23 cellular contexts compared by ENCODE assay signal in genomic region chr1:119954476-119955422, GRCh38. TPM values are rescaled to one million over a fixed set of nuclear protein-coding genes. Genes with fewer than 3 reads are reported as not detected.
DNase-seq lines count a peak whose midpoint lies in the region; ATAC-seq and TF ChIP-seq lines count a peak whose summit lies in the region.
"Had no signal": no experiment of that assay in that cellular context is flagged by ENCODE, and none has a peak within 500 bp of the region (broad histone marks: within the 10 kb centered on the region; RNA-seq: fewer than 3 reads in every experiment).

No MANE protein-coding gene starts in this region.

- H3K27ac ChIP-seq in foreskin keratinocyte, result no peak overlapping the region
- H3K27ac ChIP-seq: C4-2B, cardiac muscle cell, esophagus squamous epithelium, prostate gland, upper lobe of left lung had no signal

- H3K36me3 Mint-ChIP-seq in activated CD4-positive, alpha-beta memory T cell treated with anti-CD3 and anti-CD28 coated beads, Interleukin-2, amount 10 ng/mL, durations not matched to agents 7 days and 5 days (ENCODE audit: low read depth), result peaks cover 59% of the 10 kb centered on the region
- peaks cover 19% of the 10 kb centered on the region for H3K36me3 Mint-ChIP-seq in activated CD4-positive, alpha-beta memory T cell treated with anti-CD3 and anti-CD28 coated beads for 36 hours
- peaks cover 14 to 28% of the 10 kb centered on the region in 2 donors for H3K36me3 Mint-ChIP-seq in stimulated activated naive B cell treated with anti-CD40 and anti-IgM and Interleukin-4, amounts not matched to agents 10 μg/mL and 1 μg/mL and 100 μg/mL, for 72 hours

- POLR2A ChIA-PET in activated CD4-positive, alpha-beta memory T cell treated with anti-CD3 and anti-CD28 coated beads, Interleukin-2, amount 10 ng/mL, durations not matched to agents 7 days and 5 days (lab: Charles Lee), result interaction anchor here (1.2 kb wide), 1 partner anchor 28 kb away, joined by 3 read pairs; no protein-coding TSS in a partner anchor
- POLR2A ChIA-PET in activated CD4-positive, alpha-beta memory T cell treated with anti-CD3 and anti-CD28 coated beads for 36 hours (lab: Charles Lee), result no interaction called here

- no peaks in the 10 kb centered on the region for H3K27me3 ChIP-seq in foreskin keratinocyte
- H3K27me3 ChIP-seq: cardiac muscle cell, esophagus squamous epithelium, MG63, upper lobe of left lung had no signal

- no peak for TF ChIP-seq CTCF in foreskin keratinocyte (conservative IDR thresholded peaks at IDR 0.05)

- no peaks in the 10 kb centered on the region for H3K4me1 ChIP-seq in foreskin keratinocyte
- H3K4me1 ChIP-seq: esophagus squamous epithelium, prostate gland, upper lobe of left lung had no signal

- peak; percentile 18 for ATAC-seq in foreskin keratinocyte
- ATAC-seq in stimulated activated naive B cell treated with anti-CD40 and anti-IgM and Interleukin-4, amounts not matched to agents 10 μg/mL and 1 μg/mL and 100 μg/mL, for 72 hours (replicated peaks), result peak; percentile 36 to 56
- ATAC-seq: activated CD8-positive, alpha-beta T cell treated with anti-CD3 and anti-CD28 coated beads, Interleukin-2, amount 10 ng/mL, durations not matched to agents 7 days and 5 days; activated naive CD8-positive, alpha-beta T cell treated with anti-CD3 and anti-CD28 coated beads, Interleukin-2, amount 50 U/mL, for 24 hours; stimulated activated memory B cell treated with anti-CD40 and anti-IgM and Interleukin-4, amounts not matched to agents 10 μg/mL and 1 μg/mL and 100 μg/mL, for 72 hours had no signal

- in situ Hi-C loops in SK-MEL-5 (cut with HindIII; ENCODE audit: low pct_unique_long_range_greater_than_20kb, low sequenced_read_pairs), result no loop called here

- H3K4me1 Mint-ChIP-seq in activated CD4-positive, alpha-beta memory T cell treated with anti-CD3 and anti-CD28 coated beads, Interleukin-2, amount 10 ng/mL, durations not matched to agents 7 days and 5 days, result peaks cover 41% of the 10 kb centered on the region
- peaks cover 14% of the 10 kb centered on the region for H3K4me1 Mint-ChIP-seq in activated CD4-positive, alpha-beta memory T cell treated with anti-CD3 and anti-CD28 coated beads for 36 hours (ENCODE audit: low read depth)
- peaks cover 0 to 8% of the 10 kb centered on the region in 2 donors for H3K4me1 Mint-ChIP-seq in stimulated activated naive B cell treated with anti-CD40 and anti-IgM and Interleukin-4, amounts not matched to agents 10 μg/mL and 1 μg/mL and 100 μg/mL, for 72 hours
- H3K4me1 Mint-ChIP-seq: nephron progenitor cell; stimulated activated memory B cell treated with anti-CD40 and anti-IgM and Interleukin-4, amounts not matched to agents 10 μg/mL and 1 μg/mL and 100 μg/mL, for 72 hours had no signal

- H3K4me3 Mint-ChIP-seq in activated CD4-positive, alpha-beta memory T cell treated with anti-CD3 and anti-CD28 coated beads, Interleukin-2, amount 10 ng/mL, durations not matched to agents 7 days and 5 days, result no peak overlapping the region
- no peak overlapping the region for H3K4me3 Mint-ChIP-seq in activated CD4-positive, alpha-beta memory T cell treated with anti-CD3 and anti-CD28 coated beads for 36 hours
- H3K4me3 Mint-ChIP-seq in stimulated activated naive B cell treated with anti-CD40 and anti-IgM and Interleukin-4, amounts not matched to agents 10 μg/mL and 1 μg/mL and 100 μg/mL, for 72 hours, result no peak overlapping the region
- H3K4me3 Mint-ChIP-seq: activated CD8-positive, alpha-beta T cell treated with anti-CD3 and anti-CD28 coated beads, Interleukin-2, amount 10 ng/mL, durations not matched to agents 7 days and 5 days; activated naive CD8-positive, alpha-beta T cell treated with anti-CD3 and anti-CD28 coated beads, Interleukin-2, amount 50 U/mL, for 24 hours; activated T-helper 1 cell treated with anti-CD3 and anti-CD28 coated beads, Interleukin-12 subunit alpha, Interleukin-12 subunit beta, Interleukin-2, Interleukin-4 antibody, amounts not matched to agents 30 ng/mL and 10 ng/mL and 1 ng/mL, durations not matched to agents 14 hours and 24 hours and 36 hours; nephron progenitor cell; stimulated activated memory B cell treated with anti-CD40 and anti-IgM and Interleukin-4, amounts not matched to agents 10 μg/mL and 1 μg/mL and 100 μg/mL, for 72 hours had no signal

- no peak for DNase-seq in activated CD4-positive, alpha-beta memory T cell treated with anti-CD3 and anti-CD28 coated beads, Interleukin-2, amount 10 ng/mL, durations not matched to agents 7 days and 5 days
- no peak for DNase-seq in activated CD4-positive, alpha-beta memory T cell treated with anti-CD3 and anti-CD28 coated beads for 36 hours
- DNase-seq in SK-MEL-5 (ENCODE audit: low read depth, low spot score) (peak; percentile 16), foreskin keratinocyte (no peak), cerebellum (ENCODE audit: low spot score) (no peak), putamen (ENCODE audit: low spot score) (no peak)
- DNase-seq in stimulated activated naive B cell treated with anti-CD40 and anti-IgM and Interleukin-4, amounts not matched to agents 10 μg/mL and 1 μg/mL and 100 μg/mL, for 72 hours, result no peak
- DNase-seq in stimulated activated CD4-positive, alpha-beta T cell treated with anti-CD3 and anti-CD28 coated beads, Interleukin-1b, Interleukin-23, amount 100 ng/mL, for 48 hours, result no peak
- DNase-seq: activated CD8-positive, alpha-beta T cell treated with anti-CD3 and anti-CD28 coated beads, Interleukin-2, amount 10 ng/mL, durations not matched to agents 7 days and 5 days; activated naive CD8-positive, alpha-beta T cell treated with anti-CD3 and anti-CD28 coated beads, Interleukin-2, amount 50 U/mL, for 24 hours; esophagus squamous epithelium; GOT3; head of caudate nucleus; MG63; NCI-H2029 treated with DMSO at 0.1 percent for 48 hours; NCI-H446 treated with DMSO at 0.1 percent for 48 hours; nephron progenitor cell; upper lobe of left lung had no signal

- H3K27me3 Mint-ChIP-seq in activated CD4-positive, alpha-beta memory T cell treated with anti-CD3 and anti-CD28 coated beads, Interleukin-2, amount 10 ng/mL, durations not matched to agents 7 days and 5 days, result no peaks in the 10 kb centered on the region
- H3K27me3 Mint-ChIP-seq in activated CD4-positive, alpha-beta memory T cell treated with anti-CD3 and anti-CD28 coated beads for 36 hours, result no peaks in the 10 kb centered on the region
- H3K27me3 Mint-ChIP-seq in stimulated activated naive B cell treated with anti-CD40 and anti-IgM and Interleukin-4, amounts not matched to agents 10 μg/mL and 1 μg/mL and 100 μg/mL, for 72 hours, result no peaks in the 10 kb centered on the region
- H3K27me3 Mint-ChIP-seq: activated naive CD8-positive, alpha-beta T cell treated with anti-CD3 and anti-CD28 coated beads, Interleukin-2, amount 50 U/mL, for 24 hours; stimulated activated memory B cell treated with anti-CD40 and anti-IgM and Interleukin-4, amounts not matched to agents 10 μg/mL and 1 μg/mL and 100 μg/mL, for 72 hours had no signal

- H3K9me3 Mint-ChIP-seq in activated CD4-positive, alpha-beta memory T cell treated with anti-CD3 and anti-CD28 coated beads, Interleukin-2, amount 10 ng/mL, durations not matched to agents 7 days and 5 days, result no peaks in the 10 kb centered on the region
- H3K9me3 Mint-ChIP-seq in activated CD4-positive, alpha-beta memory T cell treated with anti-CD3 and anti-CD28 coated beads for 36 hours, result no peaks in the 10 kb centered on the region
- no peaks in the 10 kb centered on the region for H3K9me3 Mint-ChIP-seq in stimulated activated naive B cell treated with anti-CD40 and anti-IgM and Interleukin-4, amounts not matched to agents 10 μg/mL and 1 μg/mL and 100 μg/mL, for 72 hours
- H3K9me3 Mint-ChIP-seq: activated naive CD8-positive, alpha-beta T cell treated with anti-CD3 and anti-CD28 coated beads, Interleukin-2, amount 50 U/mL, for 24 hours; activated T-helper 1 cell treated with anti-CD3 and anti-CD28 coated beads, Interleukin-12 subunit alpha, Interleukin-12 subunit beta, Interleukin-2, Interleukin-4 antibody, amounts not matched to agents 30 ng/mL and 10 ng/mL and 1 ng/mL, durations not matched to agents 14 hours and 24 hours and 36 hours; nephron progenitor cell; stimulated activated memory B cell treated with anti-CD40 and anti-IgM and Interleukin-4, amounts not matched to agents 10 μg/mL and 1 μg/mL and 100 μg/mL, for 72 hours had no signal

- CTCF ChIA-PET in activated CD4-positive, alpha-beta memory T cell treated with anti-CD3 and anti-CD28 coated beads, Interleukin-2, amount 10 ng/mL, durations not matched to agents 7 days and 5 days (lab: Charles Lee), result interaction anchor here (1.7 kb wide), 1 partner anchor 13 kb away, joined by 5 read pairs; no protein-coding TSS in a partner anchor
- CTCF ChIA-PET in activated CD4-positive, alpha-beta memory T cell treated with anti-CD3 and anti-CD28 coated beads for 36 hours (lab: Charles Lee), result interaction anchor here (1.7 kb wide), 1 partner anchor 13 kb away, joined by 7 read pairs; no protein-coding TSS in a partner anchor

- H3K27ac Mint-ChIP-seq in activated CD4-positive, alpha-beta memory T cell treated with anti-CD3 and anti-CD28 coated beads, Interleukin-2, amount 10 ng/mL, durations not matched to agents 7 days and 5 days, result peak overlapping the region; percentile 9
- no peak overlapping the region for H3K27ac Mint-ChIP-seq in activated CD4-positive, alpha-beta memory T cell treated with anti-CD3 and anti-CD28 coated beads for 36 hours
- H3K27ac Mint-ChIP-seq in stimulated activated naive B cell treated with anti-CD40 and anti-IgM and Interleukin-4, amounts not matched to agents 10 μg/mL and 1 μg/mL and 100 μg/mL, for 72 hours, result no peak overlapping the region
- H3K27ac Mint-ChIP-seq: activated CD8-positive, alpha-beta T cell treated with anti-CD3 and anti-CD28 coated beads, Interleukin-2, amount 10 ng/mL, durations not matched to agents 7 days and 5 days; activated naive CD8-positive, alpha-beta T cell treated with anti-CD3 and anti-CD28 coated beads, Interleukin-2, amount 50 U/mL, for 24 hours; activated T-helper 1 cell treated with anti-CD3 and anti-CD28 coated beads, Interleukin-12 subunit alpha, Interleukin-12 subunit beta, Interleukin-2, Interleukin-4 antibody, amounts not matched to agents 30 ng/mL and 10 ng/mL and 1 ng/mL, durations not matched to agents 14 hours and 24 hours and 36 hours; nephron progenitor cell; stimulated activated memory B cell treated with anti-CD40 and anti-IgM and Interleukin-4, amounts not matched to agents 10 μg/mL and 1 μg/mL and 100 μg/mL, for 72 hours had no signal

- intact Hi-C loops in activated CD4-positive, alpha-beta memory T cell treated with anti-CD3 and anti-CD28 coated beads for 36 hours (cut with micrococcal nuclease), result loop anchor here (2.0 kb wide), 1 partner anchor 14 kb away; no protein-coding TSS in a partner anchor

RNA-seq across cellular contexts. Expression of gene ADAM30, which starts 58.4 kb away (rescaled TPM):
- total RNA-seq in activated CD4-positive, alpha-beta memory T cell treated with anti-CD3 and anti-CD28 coated beads, Interleukin-2, amount 10 ng/mL, durations not matched to agents 7 days and 5 days, result not detected
- total RNA-seq in activated CD4-positive, alpha-beta memory T cell treated with anti-CD3 and anti-CD28 coated beads for 36 hours, result not detected
- not detected in 2 replicates for total RNA-seq in SK-MEL-5 (2014; rRNA removed; shearing (Covaris generic))
- polyA plus RNA-seq in SK-MEL-5 (2015; cell fraction: cytosol; rRNA removed), result not detected in 2 replicates
- polyA plus RNA-seq in SK-MEL-5 (2015; cell fraction: nucleus; rRNA removed), result not detected in 2 replicates
- total RNA-seq in foreskin keratinocyte (not detected in 2 replicates), cerebellum (not detected)
- polyA plus RNA-seq in foreskin keratinocyte, result not detected in 2 replicates
- total RNA-seq: activated CD8-positive, alpha-beta T cell treated with anti-CD3 and anti-CD28 coated beads, Interleukin-2, amount 10 ng/mL, durations not matched to agents 7 days and 5 days; activated T-helper 1 cell treated with anti-CD3 and anti-CD28 coated beads, Interleukin-12 subunit alpha, Interleukin-12 subunit beta, Interleukin-2, Interleukin-4 antibody, amounts not matched to agents 30 ng/mL and 10 ng/mL and 1 ng/mL, durations not matched to agents 14 hours and 24 hours and 36 hours; cardiac muscle cell; esophagus squamous epithelium; upper lobe of left lung had no signal
- polyA plus RNA-seq: cardiac muscle cell had no signal
